Comparison of ENCODE assay signal across 8 cellular contexts in the genomic region with DNA sequence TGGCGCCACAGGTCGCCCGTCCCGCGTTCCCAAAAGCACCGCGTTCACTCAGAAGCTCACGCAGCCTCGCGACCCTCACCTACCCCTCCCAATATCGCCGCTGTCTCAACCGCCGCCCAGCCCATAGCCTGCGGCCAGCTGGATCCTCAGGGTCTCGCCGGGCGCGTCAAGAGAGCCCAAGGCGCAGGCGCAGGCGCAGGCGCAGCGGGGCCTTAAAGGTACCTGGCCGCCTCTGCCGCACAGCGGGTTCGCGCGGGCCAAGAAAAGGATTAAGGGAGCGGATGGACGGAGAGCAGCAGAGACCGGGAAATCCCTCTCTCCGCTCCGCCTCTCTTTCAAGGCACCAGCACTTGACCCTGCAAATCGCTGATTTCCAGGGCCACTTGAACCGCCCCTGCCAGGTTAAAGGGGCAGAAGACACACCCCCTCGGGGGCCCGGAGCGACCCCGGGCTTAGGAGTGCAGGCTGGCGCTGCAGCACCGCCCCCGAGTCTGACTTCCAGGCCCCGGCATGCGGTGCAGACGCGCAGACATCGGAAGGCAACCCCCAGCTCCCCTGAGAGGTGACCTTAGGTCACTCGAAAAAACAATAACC. TPM values are rescaled to one million over a fixed set of nuclear protein-coding genes. Genes with fewer than 3 reads are reported as not detected.
A peak's percentile ranks its signal among the peaks of the same experiment; 100 is the strongest.
DNase-seq lines count a peak whose midpoint lies in the region; ATAC-seq and TF ChIP-seq lines count a peak whose summit lies in the region.

A gene with protein sequence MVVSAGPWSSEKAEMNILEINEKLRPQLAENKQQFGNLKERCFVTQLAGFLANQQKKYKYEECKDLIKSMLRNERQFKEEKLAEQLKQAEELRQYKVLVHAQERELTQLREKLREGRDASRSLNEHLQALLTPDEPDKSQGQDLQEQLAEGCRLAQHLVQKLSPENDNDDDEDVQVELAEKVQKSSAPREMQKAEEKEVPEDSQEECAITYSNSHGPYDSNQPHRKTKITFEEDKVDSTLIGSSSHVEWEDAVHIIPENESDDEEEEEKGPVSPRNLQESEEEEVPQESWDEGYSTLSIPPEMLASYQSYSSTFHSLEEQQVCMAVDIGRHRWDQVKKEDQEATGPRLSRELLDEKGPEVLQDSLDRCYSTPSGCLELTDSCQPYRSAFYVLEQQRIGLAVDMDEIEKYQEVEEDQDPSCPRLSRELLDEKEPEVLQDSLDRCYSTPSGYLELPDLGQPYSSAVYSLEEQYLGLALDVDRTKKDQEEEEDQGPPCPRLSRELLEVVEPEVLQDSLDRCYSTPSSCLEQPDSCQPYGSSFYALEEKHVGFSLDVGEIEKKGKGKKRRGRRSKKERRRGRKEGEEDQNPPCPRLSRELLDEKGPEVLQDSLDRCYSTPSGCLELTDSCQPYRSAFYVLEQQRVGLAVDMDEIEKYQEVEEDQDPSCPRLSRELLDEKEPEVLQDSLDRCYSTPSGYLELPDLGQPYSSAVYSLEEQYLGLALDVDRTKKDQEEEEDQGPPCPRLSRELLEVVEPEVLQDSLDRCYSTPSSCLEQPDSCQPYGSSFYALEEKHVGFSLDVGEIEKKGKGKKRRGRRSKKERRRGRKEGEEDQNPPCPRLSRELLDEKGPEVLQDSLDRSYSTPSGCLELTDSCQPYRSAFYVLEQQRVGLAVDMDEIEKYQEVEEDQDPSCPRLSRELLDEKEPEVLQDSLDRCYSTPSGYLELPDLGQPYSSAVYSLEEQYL (N-terminal part only) (minus strand): TSS at position 168 of the 594 bp plus-strand sequence. CDS start 20,331 bp downstream, outside the sequence.

- H3K4me3 Mint-ChIP-seq in activated CD4-positive, alpha-beta memory T cell treated with anti-CD3 and anti-CD28 coated beads for 36 hours: peak within 1 kb of the TSS; percentile 97

- peak; percentile 96 for ATAC-seq in HG03442 (IDR thresholded peaks at IDR 0.05; ENCODE audit: unreplicated experiment)

- peak within 1 kb of the TSS; percentile 68 for H3K27ac Mint-ChIP-seq in activated CD4-positive, alpha-beta memory T cell treated with anti-CD3 and anti-CD28 coated beads for 36 hours

- CTCF ChIA-PET in activated CD4-positive, alpha-beta memory T cell treated with anti-CD3 and anti-CD28 coated beads for 36 hours (lab: Charles Lee): no interaction called here

- no peaks in the 10 kb centered on the region for H3K9me3 ChIP-seq in BE2C

- H3K36me3 Mint-ChIP-seq in activated CD4-positive, alpha-beta memory T cell treated with anti-CD3 and anti-CD28 coated beads for 36 hours: peaks cover 7% of the 10 kb centered on the region

- peak; percentile 89 for DNase-seq in BE2C
- DNase-seq in GM19240 (ENCODE audit: insufficient read length, low spot score): peak; percentile 82
- DNase-seq in NCI-H526 treated with DMSO at 0.1 percent for 48 hours (lab: John Stamatoyannopoulos, UW): peak; percentile 92
- peak; percentile 82 for DNase-seq in activated CD4-positive, alpha-beta memory T cell treated with anti-CD3 and anti-CD28 coated beads for 36 hours
- peak; percentile 91 for DNase-seq in ecto neural progenitor cell (ENCODE audit: low spot score)
- DNase-seq in lung microvascular endothelial cell (ENCODE audit: low read depth in 2 of 2): peak; percentile 64 to 76
- peak; percentile 50 to 71 (median 52) for DNase-seq in stimulated activated CD4-positive, alpha-beta T cell treated with anti-CD3 and anti-CD28 coated beads, TNF-alpha, amount 100 ng/mL, for 1 hour (ENCODE audit: low read depth in 3 of 3, low spot score in 1 of 3)

- H3K27me3 Mint-ChIP-seq in activated CD4-positive, alpha-beta memory T cell treated with anti-CD3 and anti-CD28 coated beads for 36 hours: peaks cover 30% of the 10 kb centered on the region

- H3K9me3 Mint-ChIP-seq in activated CD4-positive, alpha-beta memory T cell treated with anti-CD3 and anti-CD28 coated beads for 36 hours: peaks cover 15% of the 10 kb centered on the region

- no peaks in the 10 kb centered on the region for H3K27me3 ChIP-seq in BE2C

- POLR2A ChIA-PET in activated CD4-positive, alpha-beta memory T cell treated with anti-CD3 and anti-CD28 coated beads for 36 hours (lab: Charles Lee): interaction anchor here (1.8 kb wide), 1 partner anchor 40 kb away, joined by 5 read pairs; no protein-coding TSS in a partner anchor

- peak within 1 kb of the TSS; percentile 75 for H3K4me3 ChIP-seq in BE2C (ENCODE audit: low read depth, low read length)

- no peaks in the 10 kb centered on the region for H3K36me3 ChIP-seq in BE2C

- H3K4me1 ChIP-seq in BE2C: no peaks in the 10 kb centered on the region

- intact Hi-C loops in activated CD4-positive, alpha-beta memory T cell treated with anti-CD3 and anti-CD28 coated beads for 36 hours (cut with micrococcal nuclease): no loop called here

- peaks cover 7% of the 10 kb centered on the region for H3K4me1 Mint-ChIP-seq in activated CD4-positive, alpha-beta memory T cell treated with anti-CD3 and anti-CD28 coated beads for 36 hours (ENCODE audit: low read depth)

- no peak for TF ChIP-seq CTCF in BE2C (IDR thresholded peaks at IDR 0.05; ENCODE audit: low read depth, low read length)

RNA-seq across cellular contexts. Expression of the gene that starts here (rescaled TPM):
- 0.91 TPM for polyA plus RNA-seq in BE2C (2012; ENCODE audit: insufficient read depth, insufficient read length, low read depth)
- total RNA-seq in activated CD4-positive, alpha-beta memory T cell treated with anti-CD3 and anti-CD28 coated beads for 36 hours: 1 to 10 TPM; 1.3 to 1.4 TPM
- 1.1 and 1.8 TPM in 2 replicates for total RNA-seq in lung microvascular endothelial cell

Comparison
In these comparisons a context has a peak if more than half of its experiments do, and no peak if none do; other contexts are left out.
1. Peak in every context shown above with its lines: DNase-seq, ATAC-seq and H3K4me3 ChIP-seq.